26 cellular contexts compared by ENCODE assay signal in genomic region chr5:133121611-133122150, GRCh38.
"Had no signal": no experiment of that assay in that cellular context is flagged by ENCODE, and none has a peak within 500 bp of the region (broad histone marks: within the 10 kb centered on the region; RNA-seq: fewer than 3 reads in every experiment).

No MANE protein-coding gene starts in this region.

- H3K36me3 Mint-ChIP-seq: activated naive CD4-positive, alpha-beta T cell treated with anti-CD3 and anti-CD28 coated beads, Interleukin-2, amount 50 U/mL, for 24 hours; immature natural killer cell; natural killer cell had no signal

- H3K27ac Mint-ChIP-seq: activated CD8-positive, alpha-beta T cell treated with anti-CD3 and anti-CD28 coated beads, Interleukin-2, amount 10 ng/mL, durations not matched to agents 7 days and 5 days; activated naive CD4-positive, alpha-beta T cell treated with anti-CD3 and anti-CD28 coated beads, Interleukin-2, amount 50 U/mL, for 24 hours; activated naive CD8-positive, alpha-beta T cell treated with anti-CD3 and anti-CD28 coated beads, Interleukin-2, amount 50 U/mL, for 24 hours; activated T-cell treated with anti-CD3 and anti-CD28 coated beads, Interleukin-2, amount 50 U/mL, for 24 hours; immature natural killer cell; natural killer cell; neural progenitor cell; T-helper 1 cell treated with Interleukin-12 subunit alpha and Interleukin-12 subunit beta and Interleukin-4 antibody, amounts not matched to agents 30 μg/mL and 1 μg/mL, for 36 hours had no signal

- H3K27ac ChIP-seq: neural progenitor cell, SK-N-MC, suprapubic skin, tibial artery, VCaP had no signal

- ATAC-seq: activated CD4-positive, CD25-positive, alpha-beta regulatory T cell treated with anti-CD3 and anti-CD28 coated beads, Interleukin-2, amount 50 U/mL, for 24 hours; activated CD8-positive, alpha-beta T cell treated with anti-CD3 and anti-CD28 coated beads, Interleukin-2, amount 10 ng/mL, durations not matched to agents 7 days and 5 days; activated naive CD8-positive, alpha-beta T cell treated with anti-CD3 and anti-CD28 coated beads, Interleukin-2, amount 50 U/mL, for 24 hours; natural killer cell; sciatic nerve had no signal

- DNase-seq: activated CD4-positive, alpha-beta T cell treated with anti-CD3 and anti-CD28 coated beads for 48 hours; activated CD8-positive, alpha-beta T cell treated with anti-CD3 and anti-CD28 coated beads, Interleukin-2, amount 10 ng/mL, durations not matched to agents 7 days and 5 days; activated naive CD8-positive, alpha-beta T cell treated with anti-CD3 and anti-CD28 coated beads, Interleukin-2, amount 50 U/mL, for 24 hours; activated T-cell treated with anti-CD3 and anti-CD28 coated beads, Interleukin-2, amount 50 U/mL, for 24 hours; amygdala; central memory CD4-positive, alpha-beta T cell; hypothalamus; immature natural killer cell; mesendoderm; natural killer cell; posterior cingulate gyrus; stimulated activated naive CD4-positive, alpha-beta T cell; T-helper 9 cell; tibial artery had no signal

- H3K9me3 ChIP-seq: suprapubic skin, tibial artery had no signal

- H3K4me2 ChIP-seq: neural progenitor cell had no signal

- H3K27me3 Mint-ChIP-seq: activated naive CD4-positive, alpha-beta T cell treated with anti-CD3 and anti-CD28 coated beads, Interleukin-2, amount 50 U/mL, for 24 hours; activated naive CD8-positive, alpha-beta T cell treated with anti-CD3 and anti-CD28 coated beads, Interleukin-2, amount 50 U/mL, for 24 hours; activated T-cell treated with anti-CD3 and anti-CD28 coated beads, Interleukin-2, amount 50 U/mL, for 24 hours had no signal

- H3K4me3 ChIP-seq: lung, neural progenitor cell, SK-N-MC, suprapubic skin, tibial artery had no signal

- H3K4me1 Mint-ChIP-seq: activated naive CD4-positive, alpha-beta T cell treated with anti-CD3 and anti-CD28 coated beads, Interleukin-2, amount 50 U/mL, for 24 hours; activated naive CD8-positive, alpha-beta T cell treated with anti-CD3 and anti-CD28 coated beads, Interleukin-2, amount 50 U/mL, for 24 hours; immature natural killer cell; natural killer cell had no signal

- H3K27me3 ChIP-seq: neural progenitor cell, suprapubic skin, tibial artery had no signal

- H2AFZ ChIP-seq: neural progenitor cell had no signal

- H3K4me1 ChIP-seq: neural progenitor cell had no signal

- H3K4me3 Mint-ChIP-seq: activated CD8-positive, alpha-beta T cell treated with anti-CD3 and anti-CD28 coated beads, Interleukin-2, amount 10 ng/mL, durations not matched to agents 7 days and 5 days; activated naive CD4-positive, alpha-beta T cell treated with anti-CD3 and anti-CD28 coated beads, Interleukin-2, amount 50 U/mL, for 24 hours; activated naive CD8-positive, alpha-beta T cell treated with anti-CD3 and anti-CD28 coated beads, Interleukin-2, amount 50 U/mL, for 24 hours; activated T-cell treated with anti-CD3 and anti-CD28 coated beads, Interleukin-2, amount 50 U/mL, for 24 hours; immature natural killer cell; natural killer cell; neural progenitor cell; T-helper 1 cell treated with Interleukin-12 subunit alpha and Interleukin-12 subunit beta and Interleukin-4 antibody, amounts not matched to agents 30 μg/mL and 1 μg/mL, for 36 hours had no signal

- FAIRE-seq: endothelial cell of umbilical vein, small intestine, TTC549 had no signal

- H3K36me3 ChIP-seq: neural progenitor cell, suprapubic skin, tibial artery had no signal

- H3K9ac ChIP-seq: neural progenitor cell had no signal

- H3K9me3 Mint-ChIP-seq: activated naive CD4-positive, alpha-beta T cell treated with anti-CD3 and anti-CD28 coated beads, Interleukin-2, amount 50 U/mL, for 24 hours; activated naive CD8-positive, alpha-beta T cell treated with anti-CD3 and anti-CD28 coated beads, Interleukin-2, amount 50 U/mL, for 24 hours; activated T-cell treated with anti-CD3 and anti-CD28 coated beads, Interleukin-2, amount 50 U/mL, for 24 hours; immature natural killer cell; natural killer cell; neural progenitor cell; T-helper 1 cell treated with Interleukin-12 subunit alpha and Interleukin-12 subunit beta and Interleukin-4 antibody, amounts not matched to agents 30 μg/mL and 1 μg/mL, for 36 hours had no signal
